In genomic region chr19:6044056-6044805, GRCh38 we compare ENCODE assay signal across 19 cellular contexts.
"Had no signal": no experiment of that assay in that cellular context is flagged by ENCODE, and none has a peak within 500 bp of the region (broad histone marks: within the 10 kb centered on the region; RNA-seq: fewer than 3 reads in every experiment).

No MANE protein-coding gene starts in this region.

- DNase-seq: activated CD4-positive, alpha-beta T cell treated with anti-CD3 and anti-CD28 coated beads, Interleukin-2, amount 10 ng/mL, durations not matched to agents 7 days and 5 days; activated effector memory CD4-positive, alpha-beta T cell treated with anti-CD3 and anti-CD28 coated beads, Interleukin-2, amount 50 U/mL, for 16 hours; activated naive CD4-positive, alpha-beta T cell treated with anti-CD3 and anti-CD28 coated beads, Interleukin-2, amount 10 ng/mL, durations not matched to agents 7 days and 5 days; activated T-cell treated with anti-CD3 and anti-CD28 coated beads for 4 hours; foreskin fibroblast; kidney glomerular epithelial cell; left lung; midbrain; nephron progenitor cell; nucleus accumbens; stimulated activated CD4-positive, alpha-beta T cell treated with anti-CD3 and anti-CD28 coated beads, Interleukin-2, amount 100 ng/mL, for 48 hours; stimulated activated CD8-positive, alpha-beta memory T cell treated with anti-CD3 and anti-CD28 coated beads, Interleukin-4, amount 100 ng/mL, for 48 hours; stimulated activated naive CD4-positive, alpha-beta T cell; upper lobe of right lung had no signal

- H3K27ac Mint-ChIP-seq: activated CD4-positive, alpha-beta T cell treated with anti-CD3 and anti-CD28 coated beads, Interleukin-2, amount 10 ng/mL, durations not matched to agents 7 days and 5 days; activated naive CD4-positive, alpha-beta T cell treated with anti-CD3 and anti-CD28 coated beads, Interleukin-2, amount 10 ng/mL, durations not matched to agents 7 days and 5 days; nephron progenitor cell; T-helper 2 cell treated with Interferon-gamma antibody and Interleukin-4, amounts not matched to agents 5 μg/mL and 100 μg/mL, for 36 hours had no signal

- H3K27ac ChIP-seq: left lung, thoracic aorta, upper lobe of right lung, VCaP had no signal

- H3K27me3 Mint-ChIP-seq: activated CD4-positive, alpha-beta T cell treated with anti-CD3 and anti-CD28 coated beads, Interleukin-2, amount 10 ng/mL, durations not matched to agents 7 days and 5 days; activated naive CD4-positive, alpha-beta T cell treated with anti-CD3 and anti-CD28 coated beads, Interleukin-2, amount 10 ng/mL, durations not matched to agents 7 days and 5 days had no signal

- ATAC-seq: activated CD4-positive, CD25-positive, alpha-beta regulatory T cell treated with anti-CD3 and anti-CD28 coated beads, Interleukin-2, amount 50 U/mL, for 24 hours; left lung; SK-N-SH treated with all-trans-retinoic acid at 6 μM for 48 hours; upper lobe of right lung had no signal

- H3K4me3 Mint-ChIP-seq: activated CD4-positive, alpha-beta T cell treated with anti-CD3 and anti-CD28 coated beads, Interleukin-2, amount 10 ng/mL, durations not matched to agents 7 days and 5 days; activated naive CD4-positive, alpha-beta T cell treated with anti-CD3 and anti-CD28 coated beads, Interleukin-2, amount 10 ng/mL, durations not matched to agents 7 days and 5 days; nephron progenitor cell; T-helper 2 cell treated with Interferon-gamma antibody and Interleukin-4, amounts not matched to agents 5 μg/mL and 100 μg/mL, for 36 hours had no signal

- H3K27me3 ChIP-seq: left lung, upper lobe of right lung had no signal

- H3K9me3 Mint-ChIP-seq: activated CD4-positive, alpha-beta T cell treated with anti-CD3 and anti-CD28 coated beads, Interleukin-2, amount 10 ng/mL, durations not matched to agents 7 days and 5 days; activated naive CD4-positive, alpha-beta T cell treated with anti-CD3 and anti-CD28 coated beads, Interleukin-2, amount 10 ng/mL, durations not matched to agents 7 days and 5 days; nephron progenitor cell; T-helper 2 cell treated with Interferon-gamma antibody and Interleukin-4, amounts not matched to agents 5 μg/mL and 100 μg/mL, for 36 hours had no signal

- H3K9me3 ChIP-seq: left lung, thoracic aorta, upper lobe of right lung had no signal

- H3K36me3 ChIP-seq: upper lobe of right lung had no signal

- H3K36me3 Mint-ChIP-seq: activated naive CD4-positive, alpha-beta T cell treated with anti-CD3 and anti-CD28 coated beads, Interleukin-2, amount 10 ng/mL, durations not matched to agents 7 days and 5 days had no signal

- H3K4me3 ChIP-seq: left lung, thoracic aorta, upper lobe of right lung had no signal
